17 cellular contexts compared by ENCODE assay signal in genomic region chr20:50314936-50315335, GRCh38.
DNase-seq lines count a peak whose midpoint lies in the region; ATAC-seq, FAIRE-seq and TF ChIP-seq lines count a peak whose summit lies in the region.
"Had no signal": no experiment of that assay in that cellular context is flagged by ENCODE, and none has a peak within 500 bp of the region (broad histone marks: within the 10 kb centered on the region; RNA-seq: fewer than 3 reads in every experiment).

No MANE protein-coding gene starts in this region.

- 92% methylated on average over 3 of the region's 3 CpGs for WGBS in A549 (ENCODE audit: missing lambda C conversion rate)
- 73 to 83% methylated on average over 3 of the region's 3 CpGs for WGBS in sigmoid colon, 2 donors

- H3K9me3 ChIP-seq in A549 (peaks cover 4% of the 10 kb centered on the region; the same call in 1 of the 3 replicates), HEK293 (ENCODE audit: control insufficient read depth, insufficient read depth, low read depth, low read length) (no peaks in the 10 kb centered on the region), PC-3 (ENCODE audit: low read length) (no peaks in the 10 kb centered on the region), sigmoid colon (no peaks in the 10 kb centered on the region)

- no peak overlapping the region for H2AFZ ChIP-seq in PC-3 (ENCODE audit: low read length)

- TF ChIP-seq RAD21 in A549 (conservative IDR thresholded peaks at IDR 0.05 in 1 of 2, IDR thresholded peaks at IDR 0.05 in 1 of 2) = no peak

- POLR2A ChIA-PET in A549 (lab: Yijun Ruan, JAX) = interaction anchor here (0.7 kb wide), 1 partner anchor 30 kb away, joined by 4 read pairs; no protein-coding TSS in a partner anchor
- POLR2A ChIA-PET in HEK293 (lab: Yijun Ruan, JAX) = no interaction called here
- POLR2A ChIA-PET in PC-3 (lab: Charles Lee; ENCODE audit: unreplicated experiment) = interaction anchor here (0.5 to 0.7 kb wide), 2 partner anchors 70 to 189 kb away, joined by 3 to 4 read pairs; no protein-coding TSS in a partner anchor

- TF ChIP-seq POLR2A in A549 (IDR thresholded peaks at IDR 0.05; ENCODE audit: low read length) (no peak), sigmoid colon (IDR thresholded peaks at IDR 0.05) (no peak)

- H3K4me1 ChIP-seq in A549 (peaks cover 59% of the 10 kb centered on the region), HEK293 (ENCODE audit: control insufficient read depth, insufficient read depth, low read length) (no peaks in the 10 kb centered on the region), PC-3 (ENCODE audit: insufficient read depth, low read length) (peaks cover 41% of the 10 kb centered on the region), sigmoid colon (peaks cover 0 to 28% (median 25%) of the 10 kb centered on the region in 4 donors)

- H3K9ac ChIP-seq in PC-3 (ENCODE audit: low read length) = no peak overlapping the region
- H3K9ac ChIP-seq: BLaER1 treated with 17β-estradiol and CSF1 and Interleukin-3, amounts not matched to agents 10 nM and 100 nM had no signal

- no peaks in the 10 kb centered on the region for H3F3A ChIP-seq in PC-3 (ENCODE audit: low read length, unreplicated experiment)

- TF ChIP-seq CTCF in A549 (IDR thresholded peaks at IDR 0.05) (no peak), HEK293 (tag by site-specific recombination; IDR thresholded peaks at IDR 0.05) (no peak), PC-3 (conservative IDR thresholded peaks at IDR 0.05; ENCODE audit: low read depth, low read length) (no peak), sigmoid colon (IDR thresholded peaks at IDR 0.05) (no peak)

- ATAC-seq in A549 (no peak), PC-3 (no peak)
- ATAC-seq: CD8-positive, alpha-beta T cell; HCT116; K562 had no signal

- no TSS peak for BruUV-seq in PC-3 (replicated peaks; lab: Mats Ljungman, UMichigan)

- no peak overlapping the region for H3K4me2 ChIP-seq in A549
- H3K4me2 ChIP-seq in PC-3 (ENCODE audit: low read length) = no peak overlapping the region
- H3K4me2 ChIP-seq: BLaER1 treated with 17β-estradiol and CSF1 and Interleukin-3, amounts not matched to agents 10 nM and 100 nM had no signal

- no peak for TF ChIP-seq EP300 in A549 (IDR thresholded peaks at IDR 0.05)
- no peak for TF ChIP-seq EP300 in sigmoid colon (IDR thresholded peaks at IDR 0.05)

- no peak for FAIRE-seq in A549 (lab: Jason Lieb, UNC)
- FAIRE-seq: A204.1, K562 had no signal

- peaks cover 8% of the 10 kb centered on the region for H3K79me2 ChIP-seq in PC-3 (ENCODE audit: low read length)

- H3K4me3 ChIP-seq in A549 = no peak overlapping the region
- H3K4me3 ChIP-seq in HEK293 (ENCODE audit: low read depth, low read length) = no peak overlapping the region
- H3K4me3 ChIP-seq in PC-3 (ENCODE audit: low read length) = no peak overlapping the region
- no peak overlapping the region for H3K4me3 ChIP-seq in sigmoid colon
- H3K4me3 ChIP-seq: BLaER1 treated with 17β-estradiol and CSF1 and Interleukin-3, amounts not matched to agents 10 nM and 100 nM; K562 had no signal

- no peaks in the 10 kb centered on the region for H4K20me1 ChIP-seq in PC-3 (ENCODE audit: low read length)
- H4K20me1 ChIP-seq: BLaER1 treated with 17β-estradiol and CSF1 and Interleukin-3, amounts not matched to agents 10 nM and 100 nM had no signal

- peak overlapping the region; percentile 19 to 98; a peak in 2 of 6 replicates for H3K27ac ChIP-seq in A549
- H3K27ac ChIP-seq in HEK293 (ENCODE audit: extremely low read depth, low read depth, low read length) = no peak overlapping the region
- peak overlapping the region; percentile 7; the same call in 1 of the 2 replicates for H3K27ac ChIP-seq in PC-3 (ENCODE audit: low read length)
- no peak overlapping the region for H3K27ac ChIP-seq in sigmoid colon
- H3K27ac ChIP-seq: BLaER1 treated with 17β-estradiol and CSF1 and Interleukin-3, amounts not matched to agents 10 nM and 100 nM had no signal

- H3K36me3 ChIP-seq in HEK293 (ENCODE audit: control insufficient read depth in 2 of 2, insufficient read depth in 1 of 2, low read length in 2 of 2) (no peaks in the 10 kb centered on the region), PC-3 (ENCODE audit: low read depth, low read length) (no peaks in the 10 kb centered on the region), sigmoid colon (no peaks in the 10 kb centered on the region)
- H3K36me3 ChIP-seq: BLaER1 treated with 17β-estradiol and CSF1 and Interleukin-3, amounts not matched to agents 10 nM and 100 nM had no signal

- CTCF ChIA-PET in A549 (lab: Yijun Ruan, JAX) = interaction anchor here (1.4 kb wide), 1 partner anchor 61 kb away, joined by 3 read pairs; no protein-coding TSS in a partner anchor
- CTCF ChIA-PET in HEK293 (lab: Yijun Ruan, JAX) = no interaction called here
- CTCF ChIA-PET in PC-3 (lab: Charles Lee) = no interaction called here

- H3K27me3 ChIP-seq in PC-3 (ENCODE audit: low read length) = no peaks in the 10 kb centered on the region
- H3K27me3 ChIP-seq in sigmoid colon = no peaks in the 10 kb centered on the region

- DNase-seq in A549 (ENCODE audit: low read depth in 1 of 2, low spot score in 1 of 2) (no peak), PC-3 (no peak), sigmoid colon (peak; percentile 7), AML-193 (lab: John Stamatoyannopoulos, UW) (no peak), KG1 (lab: John Stamatoyannopoulos, UW) (no peak)
- DNase-seq: Calu3; CD8-positive, alpha-beta T cell; DMS79 treated with DMSO at 0.1 percent for 48 hours; GF-D8; GOT3; H7; Karpas-422 had no signal

- H3K9me2 ChIP-seq in PC-3 (replicated peaks; ENCODE audit: low read length) = no peaks in the 10 kb centered on the region

- intact Hi-C loops in PC-3 (cut with micrococcal nuclease) (no loop called here), sigmoid colon (cut with DNase I) (no loop called here)

TF ChIP-seq in A549, 52 proteins besides CTCF, POLR2A, EP300 and RAD21 (continues in another document):
- no peak for TF ChIP-seq REST (IDR thresholded peaks at IDR 0.05)
- no peak for TF ChIP-seq FOXS1 (CRISPR knock-in tag; IDR thresholded peaks at IDR 0.05)
- no peak for TF ChIP-seq KDM5A (IDR thresholded peaks at IDR 0.05)
- no peak for TF ChIP-seq MYC (IDR thresholded peaks at IDR 0.05; ENCODE audit: borderline replicate concordance, low read length)
- no peak for TF ChIP-seq EHMT2 (IDR thresholded peaks at IDR 0.05; ENCODE audit: low read depth)

TF ChIP-seq in HEK293, 187 proteins besides CTCF, POLR2A, EP300 and RAD21:
- no peak for TF ChIP-seq GLI2 (tag by site-specific recombination; IDR thresholded peaks at IDR 0.05; ENCODE audit: borderline replicate concordance, low read depth)
- no peak for TF ChIP-seq ZNF660 (tag by site-specific recombination; IDR thresholded peaks at IDR 0.05)
- TF ChIP-seq RBAK (tag by site-specific recombination; IDR thresholded peaks at IDR 0.05) = no peak
- 0 out of 2 replicates have a peak, but pooled peaks have one; percentile 24 for TF ChIP-seq ZNF133 (tag by site-specific recombination; IDR thresholded peaks at IDR 0.05)
- TF ChIP-seq KLF16 (tag by site-specific recombination; IDR thresholded peaks at IDR 0.05) = no peak
- TF ChIP-seq ZNF140 (tag by site-specific recombination; IDR thresholded peaks at IDR 0.05) = peak; percentile 84
- TF ChIP-seq ZNF664 (tag by site-specific recombination; IDR thresholded peaks at IDR 0.05) = peak; percentile 90
- TF ChIP-seq ZNF184 (tag by site-specific recombination; IDR thresholded peaks at IDR 0.05) = peak; percentile 96

Comparison
In these comparisons a context has a peak if more than half of its experiments do, and no peak if none do; other contexts are left out.
1. H3K27ac ChIP-seq: peak in A549 (2 of 2) and PC-3 (single experiment); none in HEK293 (single experiment) and sigmoid colon (0 of 4).